ENCODE assay signal across 13 cellular contexts in the genomic region with DNA sequence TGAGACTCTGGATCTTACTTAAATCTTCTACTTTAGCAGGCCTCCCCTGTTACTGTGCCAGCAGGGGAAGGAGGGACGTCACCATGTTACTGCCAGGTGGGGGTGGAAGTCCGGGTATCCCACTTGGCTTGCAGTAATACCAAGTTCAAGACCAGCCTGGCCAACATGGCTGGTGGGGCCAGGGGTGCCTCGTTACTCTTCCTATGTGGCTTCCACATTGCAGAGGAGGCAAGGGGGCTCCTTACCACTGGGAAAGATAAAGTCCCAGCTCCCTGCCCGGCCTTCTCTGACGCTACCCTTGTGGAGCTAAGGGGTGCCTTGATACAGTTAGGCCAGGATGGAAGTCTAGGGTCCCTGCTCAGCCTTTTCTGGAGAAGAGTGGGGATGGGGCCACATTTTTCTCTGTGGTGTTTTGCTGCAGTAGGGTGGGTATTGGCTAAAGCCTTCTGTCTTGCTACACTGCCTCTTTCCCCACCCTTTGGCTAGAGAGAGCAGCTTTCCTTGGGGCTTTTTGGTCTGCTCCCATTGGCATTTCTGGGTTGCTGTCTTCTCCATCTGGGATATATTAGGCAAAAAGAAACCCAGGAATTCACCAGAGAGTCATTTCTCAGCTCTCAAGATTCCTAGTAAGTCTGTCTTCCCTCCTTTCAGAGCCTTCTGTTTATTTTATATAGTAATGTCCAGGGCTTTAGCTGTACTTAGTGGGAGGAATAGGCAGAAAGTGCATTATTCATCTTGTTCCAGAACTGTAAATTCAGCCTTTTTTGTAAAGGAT. TPM values are rescaled to one million over a fixed set of nuclear protein-coding genes. Genes with fewer than 3 reads are reported as not detected.
DNase-seq lines count a peak whose midpoint lies in the region; ATAC-seq and TF ChIP-seq lines count a peak whose summit lies in the region.
"Had no signal": no experiment of that assay in that cellular context is flagged by ENCODE, and none has a peak within 500 bp of the region (broad histone marks: within the 10 kb centered on the region; RNA-seq: fewer than 3 reads in every experiment).

No MANE protein-coding gene starts in this region.

- peaks cover 51% of the 10 kb centered on the region for H3K36me3 Mint-ChIP-seq in mesothelial cell of epicardium

- no peaks in the 10 kb centered on the region for H3K27me3 Mint-ChIP-seq in mesothelial cell of epicardium (ENCODE audit: low read depth)
- no peaks in the 10 kb centered on the region for H3K27me3 Mint-ChIP-seq in stimulated activated naive CD8-positive, alpha-beta T cell treated with anti-CD3 and anti-CD28 coated beads, Interleukin-15, amount 100 ng/mL, for 72 hours

- no peak overlapping the region for H3K4me3 ChIP-seq in coronary artery
- H3K4me3 ChIP-seq: GM23338 had no signal

- H3K27ac ChIP-seq in coronary artery: no peak overlapping the region

- peak overlapping the region; percentile 68 for H3K27ac Mint-ChIP-seq in mesothelial cell of epicardium
- H3K27ac Mint-ChIP-seq in stimulated activated naive CD8-positive, alpha-beta T cell treated with anti-CD3 and anti-CD28 coated beads, Interleukin-15, amount 100 ng/mL, for 72 hours: no peak overlapping the region
- H3K27ac Mint-ChIP-seq: GM23338 had no signal

- DNase-seq in GM03348 (ENCODE audit: low spot score): peak; percentile 63
- DNase-seq in coronary artery (ENCODE audit: low spot score): peak; percentile 31
- no peak for DNase-seq in mesothelial cell of epicardium (ENCODE audit: low spot score in 2 of 2, unreplicated experiment in 2 of 2)
- no peak for DNase-seq in stimulated activated naive CD8-positive, alpha-beta T cell treated with anti-CD3 and anti-CD28 coated beads, Interleukin-15, amount 100 ng/mL, for 72 hours
- no peak for DNase-seq in nucleus accumbens (lab: John Stamatoyannopoulos, UW)
- no peak for DNase-seq in inferior parietal cortex (ENCODE audit: extremely low spot score)
- DNase-seq: KBM-7, NCI-H1048, NCI-H146, NCI-H226, NCI-H526 treated with DMSO at 0.1 percent for 48 hours had no signal

- no peak for ATAC-seq in stimulated activated naive CD8-positive, alpha-beta T cell treated with anti-CD3 and anti-CD28 coated beads, Interleukin-15, amount 100 ng/mL, for 72 hours
- ATAC-seq in HG03095 (IDR thresholded peaks at IDR 0.05; ENCODE audit: unreplicated experiment): no peak
- ATAC-seq: GM23338 had no signal

- H3K4me1 Mint-ChIP-seq in mesothelial cell of epicardium: peaks cover 22% of the 10 kb centered on the region
- no peaks in the 10 kb centered on the region for H3K4me1 Mint-ChIP-seq in stimulated activated naive CD8-positive, alpha-beta T cell treated with anti-CD3 and anti-CD28 coated beads, Interleukin-15, amount 100 ng/mL, for 72 hours
- H3K4me1 Mint-ChIP-seq: GM23338 had no signal

- no peak overlapping the region for H3K4me3 Mint-ChIP-seq in mesothelial cell of epicardium
- no peak overlapping the region for H3K4me3 Mint-ChIP-seq in stimulated activated naive CD8-positive, alpha-beta T cell treated with anti-CD3 and anti-CD28 coated beads, Interleukin-15, amount 100 ng/mL, for 72 hours
- H3K4me3 Mint-ChIP-seq: GM23338 had no signal

- H3K9me3 Mint-ChIP-seq in mesothelial cell of epicardium: peaks cover 21% of the 10 kb centered on the region
- peaks cover 0 to 9% of the 10 kb centered on the region in 2 donors for H3K9me3 Mint-ChIP-seq in stimulated activated naive CD8-positive, alpha-beta T cell treated with anti-CD3 and anti-CD28 coated beads, Interleukin-15, amount 100 ng/mL, for 72 hours

- TF ChIP-seq CTCF in coronary artery (IDR thresholded peaks at IDR 0.05): no peak
- TF ChIP-seq CTCF in mesothelial cell of epicardium (IDR thresholded peaks at IDR 0.05; ENCODE audit: unreplicated experiment): no peak

RNA-seq across cellular contexts. Expression of a gene that starts 21.9 kb away (rescaled TPM):
- total RNA-seq in mesothelial cell of epicardium: 23.2 to 25.2 TPM (median 24.5 TPM) in 3 replicates

RNA-seq across cellular contexts. Expression of a gene that starts 22.1 kb away (rescaled TPM):
- total RNA-seq in mesothelial cell of epicardium: 21.5 to 27.4 TPM (median 23.4 TPM) in 3 replicates

RNA-seq across cellular contexts. Expression of a gene that starts 33.7 kb away (rescaled TPM):
- total RNA-seq in mesothelial cell of epicardium: 86.3 to 92.4 TPM (median 89.2 TPM) in 3 replicates

RNA-seq across cellular contexts. Expression of a gene that starts 42.0 kb away (rescaled TPM):
- 0.35 to 0.79 TPM (median 0.38 TPM) in 3 replicates for total RNA-seq in mesothelial cell of epicardium
- total RNA-seq: GM23338 had no signal

RNA-seq across cellular contexts. Expression of a gene that starts 48.7 kb away (rescaled TPM):
- total RNA-seq in mesothelial cell of epicardium: 59.0 to 62.5 TPM (median 59.2 TPM) in 3 replicates

Comparison
In these comparisons a context has a peak if more than half of its experiments do, and no peak if none do; other contexts are left out.
1. DNase-seq: peak in GM03348 (single experiment) and coronary artery (single experiment); none in mesothelial cell of epicardium (0 of 2), stimulated activated naive CD8-positive, alpha-beta T cell treated with anti-CD3 and anti-CD28 coated beads, Interleukin-15, amount 100 ng/mL, for 72 hours (0 of 2), nucleus accumbens (0 of 56) and inferior parietal cortex (single experiment).